ENCODE assay signal across 17 cellular contexts in the genomic region with DNA sequence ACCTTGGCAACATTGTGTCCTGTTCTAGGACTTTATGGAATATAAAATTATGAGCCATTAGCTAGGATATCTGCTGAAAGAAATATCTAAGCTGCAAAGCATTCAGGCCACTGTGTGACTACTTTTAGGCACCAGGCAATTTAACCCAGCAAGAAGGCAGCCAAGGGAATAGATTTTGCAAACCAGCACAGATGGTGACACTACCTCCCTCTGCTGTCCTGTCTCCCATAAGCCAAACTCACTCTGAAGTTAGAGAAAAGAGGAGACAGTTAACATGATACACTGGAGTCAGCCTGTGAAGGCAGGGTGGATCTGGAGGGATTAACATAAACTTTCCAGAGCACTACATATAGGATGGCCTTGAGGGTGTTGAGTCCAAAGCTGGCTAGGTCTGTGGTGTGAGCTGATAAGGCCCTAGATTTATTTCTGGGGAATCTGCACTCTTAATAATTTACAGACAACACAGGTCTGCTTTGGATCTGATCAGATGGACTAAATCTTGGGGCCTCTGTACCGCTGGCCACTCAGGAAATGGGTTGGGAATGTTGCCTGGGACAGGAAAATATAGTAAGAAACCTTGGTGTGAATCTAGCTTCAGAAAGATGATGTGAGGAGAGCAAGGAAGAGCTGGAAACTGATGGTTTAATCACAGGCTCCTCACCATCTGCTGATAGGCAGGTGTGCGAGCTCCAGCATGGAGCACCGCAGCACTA.
DNase-seq lines count a peak whose midpoint lies in the region; ATAC-seq lines count a peak whose summit lies in the region.
"Had no signal": no experiment of that assay in that cellular context is flagged by ENCODE, and none has a peak within 500 bp of the region (broad histone marks: within the 10 kb centered on the region; RNA-seq: fewer than 3 reads in every experiment).

No MANE protein-coding gene starts in this region.

- peaks cover 9% of the 10 kb centered on the region for H3K27me3 Mint-ChIP-seq in T-helper 2 cell treated with Interferon-gamma antibody and Interleukin-4, amounts not matched to agents 5 μg/mL and 100 μg/mL, for 36 hours (ENCODE audit: low read depth)
- H3K27me3 Mint-ChIP-seq in activated naive CD8-positive, alpha-beta T cell treated with anti-CD3 and anti-CD28 coated beads, Interleukin-2, amount 50 U/mL, for 24 hours, result no peaks in the 10 kb centered on the region
- peaks cover 0 to 16% (median 0%) of the 10 kb centered on the region in 5 donors for H3K27me3 Mint-ChIP-seq in naive thymus-derived CD4-positive, alpha-beta T cell

- H3K4me1 ChIP-seq in naive thymus-derived CD4-positive, alpha-beta T cell (ENCODE audit: control insufficient read depth in 2 of 2, insufficient read depth in 2 of 2, low read length in 2 of 2), result peaks cover 0 to 28% of the 10 kb centered on the region in 2 donors
- H3K4me1 ChIP-seq: gastroesophageal sphincter, prostate gland had no signal

- no peaks in the 10 kb centered on the region for H3K27me3 ChIP-seq in naive thymus-derived CD4-positive, alpha-beta T cell (ENCODE audit: control insufficient read depth in 2 of 2, insufficient read depth in 2 of 2, low read length in 2 of 2)
- H3K27me3 ChIP-seq: gastroesophageal sphincter, upper lobe of left lung had no signal

- H3K4me1 Mint-ChIP-seq in T-helper 2 cell treated with Interferon-gamma antibody and Interleukin-4, amounts not matched to agents 5 μg/mL and 100 μg/mL, for 36 hours (ENCODE audit: low read depth), result peaks cover 17% of the 10 kb centered on the region
- H3K4me1 Mint-ChIP-seq in activated naive CD8-positive, alpha-beta T cell treated with anti-CD3 and anti-CD28 coated beads, Interleukin-2, amount 50 U/mL, for 24 hours, result peaks cover 14% of the 10 kb centered on the region
- peaks cover 20 to 53% (median 39%) of the 10 kb centered on the region in 7 donors for H3K4me1 Mint-ChIP-seq in naive thymus-derived CD4-positive, alpha-beta T cell

- H3K27ac Mint-ChIP-seq in T-helper 2 cell treated with Interferon-gamma antibody and Interleukin-4, amounts not matched to agents 5 μg/mL and 100 μg/mL, for 36 hours, result peak overlapping the region; percentile 58
- H3K27ac Mint-ChIP-seq in activated naive CD8-positive, alpha-beta T cell treated with anti-CD3 and anti-CD28 coated beads, Interleukin-2, amount 50 U/mL, for 24 hours, result peak overlapping the region; percentile 20
- peak overlapping the region; percentile 62 to 97 (median 93) for H3K27ac Mint-ChIP-seq in naive thymus-derived CD4-positive, alpha-beta T cell

- no peak overlapping the region for H3K4me3 Mint-ChIP-seq in T-helper 2 cell treated with Interferon-gamma antibody and Interleukin-4, amounts not matched to agents 5 μg/mL and 100 μg/mL, for 36 hours
- peak overlapping the region; percentile 19 for H3K4me3 Mint-ChIP-seq in activated naive CD8-positive, alpha-beta T cell treated with anti-CD3 and anti-CD28 coated beads, Interleukin-2, amount 50 U/mL, for 24 hours
- peak overlapping the region in 9 of 10 donors; percentile 2 to 72 (median 45) for H3K4me3 Mint-ChIP-seq in naive thymus-derived CD4-positive, alpha-beta T cell

- no peaks in the 10 kb centered on the region for H3K36me3 Mint-ChIP-seq in T-helper 2 cell treated with Interferon-gamma antibody and Interleukin-4, amounts not matched to agents 5 μg/mL and 100 μg/mL, for 36 hours (ENCODE audit: low read depth)
- H3K36me3 Mint-ChIP-seq in activated naive CD8-positive, alpha-beta T cell treated with anti-CD3 and anti-CD28 coated beads, Interleukin-2, amount 50 U/mL, for 24 hours (ENCODE audit: low read depth), result no peaks in the 10 kb centered on the region
- H3K36me3 Mint-ChIP-seq in naive thymus-derived CD4-positive, alpha-beta T cell, result no peaks in the 10 kb centered on the region

- H3K36me3 ChIP-seq in naive thymus-derived CD4-positive, alpha-beta T cell (ENCODE audit: control insufficient read depth in 2 of 3, insufficient read depth in 3 of 3, low read length in 3 of 3), result no peaks in the 10 kb centered on the region
- H3K36me3 ChIP-seq: gastroesophageal sphincter, prostate gland, upper lobe of left lung had no signal

- DNase-seq in T-helper 2 cell treated with Interferon-gamma antibody and Interleukin-4, amounts not matched to agents 5 μg/mL and 100 μg/mL, for 36 hours (ENCODE audit: low spot score), result no peak
- DNase-seq in T-helper 2 cell, result no peak
- DNase-seq in LHCN-M2 (ENCODE audit: low read depth), result peak; percentile 34
- no peak for DNase-seq in activated naive CD8-positive, alpha-beta T cell treated with anti-CD3 and anti-CD28 coated beads, Interleukin-2, amount 50 U/mL, for 24 hours
- DNase-seq in naive thymus-derived CD4-positive, alpha-beta T cell, result no peak
- no peak for DNase-seq in HuH-7.5 (ENCODE audit: low spot score)
- no peak for DNase-seq in NCI-H1048 (lab: John Stamatoyannopoulos, UW)
- DNase-seq: amniotic stem cell, dorsolateral prefrontal cortex, NCI-H1092 treated with DMSO at 0.1 percent for 48 hours, NCI-H446, PC-9, upper lobe of left lung had no signal

- ATAC-seq in activated naive CD8-positive, alpha-beta T cell treated with anti-CD3 and anti-CD28 coated beads, Interleukin-2, amount 50 U/mL, for 24 hours, result no peak
- ATAC-seq in naive thymus-derived CD4-positive, alpha-beta T cell, result no peak
- ATAC-seq in HG03095 (IDR thresholded peaks at IDR 0.05; ENCODE audit: unreplicated experiment), result no peak
- ATAC-seq: gastroesophageal sphincter had no signal

- CTCF ChIA-PET in naive thymus-derived CD4-positive, alpha-beta T cell (lab: Charles Lee), result interaction anchor here (0.7 to 4.1 kb wide), 9 partner anchors 13 to 59 kb away, joined by 3 to 24 read pairs (median 6); no protein-coding TSS in a partner anchor

- no peaks in the 10 kb centered on the region for H3K9me3 ChIP-seq in naive thymus-derived CD4-positive, alpha-beta T cell (ENCODE audit: control insufficient read depth in 2 of 3, low read length in 3 of 3)
- H3K9me3 ChIP-seq: gastroesophageal sphincter, mucosa of descending colon, prostate gland, upper lobe of left lung had no signal

- intact Hi-C loops in naive thymus-derived CD4-positive, alpha-beta T cell (cut with micrococcal nuclease), result no loop called here

- POLR2A ChIA-PET in naive thymus-derived CD4-positive, alpha-beta T cell (lab: Charles Lee), result interaction anchor here (0.9 to 2.8 kb wide), 10 partner anchors 11 to 294 kb away, joined by 4 to 18 read pairs (median 5); no protein-coding TSS in a partner anchor

- H3K9me3 Mint-ChIP-seq in T-helper 2 cell treated with Interferon-gamma antibody and Interleukin-4, amounts not matched to agents 5 μg/mL and 100 μg/mL, for 36 hours, result no peaks in the 10 kb centered on the region
- H3K9me3 Mint-ChIP-seq in activated naive CD8-positive, alpha-beta T cell treated with anti-CD3 and anti-CD28 coated beads, Interleukin-2, amount 50 U/mL, for 24 hours, result no peaks in the 10 kb centered on the region
- no peaks in the 10 kb centered on the region for H3K9me3 Mint-ChIP-seq in naive thymus-derived CD4-positive, alpha-beta T cell

- peak overlapping the region; percentile 57 for H3K27ac ChIP-seq in naive thymus-derived CD4-positive, alpha-beta T cell (ENCODE audit: low read depth, low read length)
- H3K27ac ChIP-seq: dorsolateral prefrontal cortex, gastroesophageal sphincter, PC-9, prostate gland had no signal

- no peak overlapping the region for H3K4me3 ChIP-seq in naive thymus-derived CD4-positive, alpha-beta T cell (ENCODE audit: low read length)
- H3K4me3 ChIP-seq: dorsolateral prefrontal cortex, gastroesophageal sphincter, mucosa of descending colon, PC-9, prostate gland, upper lobe of left lung had no signal

Comparison
In these comparisons a context has a peak if more than half of its experiments do, and no peak if none do; other contexts are left out.
1. H3K27ac Mint-ChIP-seq: peak in every context shown above with its lines; median percentile 93 in naive thymus-derived CD4-positive, alpha-beta T cell; 58 in T-helper 2 cell treated with Interferon-gamma antibody and Interleukin-4, amounts not matched to agents 5 μg/mL and 100 μg/mL, for 36 hours; 20 in activated naive CD8-positive, alpha-beta T cell treated with anti-CD3 and anti-CD28 coated beads, Interleukin-2, amount 50 U/mL, for 24 hours.